ENCODE assay signal across 29 cellular contexts in the genomic region with DNA sequence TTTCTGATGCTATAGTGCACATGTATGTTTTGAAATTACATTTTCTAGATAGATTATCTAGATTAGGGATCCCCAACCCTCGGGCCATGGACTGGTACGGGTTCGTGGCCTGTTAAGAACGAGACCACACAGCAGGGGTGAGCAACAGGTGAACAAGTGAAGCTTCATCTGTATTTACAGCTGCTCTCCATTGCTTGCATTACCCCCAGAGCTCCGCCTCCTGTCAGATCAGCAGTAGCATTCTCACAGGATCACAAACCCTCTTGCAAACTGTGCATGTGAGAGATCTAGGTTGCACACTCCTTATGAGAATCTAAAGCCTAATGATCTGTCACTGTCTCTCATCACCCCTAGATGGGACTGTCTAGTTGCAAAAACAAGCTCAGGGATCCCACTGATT.
"Had no signal": no experiment of that assay in that cellular context is flagged by ENCODE, and none has a peak within 500 bp of the region (broad histone marks: within the 10 kb centered on the region; RNA-seq: fewer than 3 reads in every experiment).

No MANE protein-coding gene starts in this region.

- H3K36me3 ChIP-seq: gastrocnemius medialis, lower lobe of right lung, pancreas, prostate gland, thoracic aorta had no signal

- H3K9me3 ChIP-seq: gastrocnemius medialis, left lung, lower lobe of right lung, pancreas, prostate gland, thoracic aorta had no signal

- FAIRE-seq: bronchial epithelial cell, colon, islet of Langerhans, urothelium cell line had no signal

- DNase-seq: activated B cell treated with CpG ODN at 0.5 μM for 24 hours; activated naive CD4-positive, alpha-beta T cell; activated T-cell treated with anti-CD3 and anti-CD28 coated beads for 4 hours; activated T-cell treated with anti-CD3 and anti-CD28 coated beads, Interleukin-2, amount 50 U/mL, for 72 hours; anterior cingulate cortex; dermis blood vessel endothelial cell; effector CD8-positive, alpha-beta T cell; gastrocnemius medialis; glutamatergic neuron; left lung; lower lobe of right lung; mesenchymal stem cell; naive thymus-derived CD8-positive, alpha-beta T cell; nucleus accumbens; pancreas; retina; stimulated activated CD4-positive, alpha-beta T cell treated with anti-CD3 and anti-CD28 coated beads, Interleukin-12 subunit alpha, Interleukin-12 subunit beta, amount 100 ng/mL, for 4 hours; stimulated activated CD4-positive, alpha-beta T cell treated with anti-CD3 and anti-CD28 coated beads, Interleukin-4, amount 100 ng/mL, for 1 hour; stimulated activated naive CD8-positive, alpha-beta T cell treated with anti-CD3 and anti-CD28 coated beads, Interleukin-15, Interleukin-2, amounts not matched to agents 100 U/mL and 50 U/mL, for 24 hours; T-helper 9 cell; trophoblast cell had no signal

- H3K27ac ChIP-seq: gastrocnemius medialis, left lung, lower lobe of right lung, pancreas, prostate gland, skin epidermis, thoracic aorta had no signal

- H3K4me3 ChIP-seq: gastrocnemius medialis, left lung, lower lobe of right lung, pancreas, prostate gland, skin epidermis, thoracic aorta had no signal

- H3K27me3 ChIP-seq: gastrocnemius medialis, left lung, pancreas had no signal

- ATAC-seq: activated T-cell treated with anti-CD3 and anti-CD28 coated beads, Interleukin-2, amount 50 U/mL, for 72 hours; gastrocnemius medialis; left lung; lower lobe of right lung; naive thymus-derived CD8-positive, alpha-beta T cell; pancreas; sciatic nerve; stimulated activated naive CD8-positive, alpha-beta T cell treated with anti-CD3 and anti-CD28 coated beads, Interleukin-15, Interleukin-2, amounts not matched to agents 100 U/mL and 50 U/mL, for 24 hours had no signal

- H3K4me1 ChIP-seq: left lung, lower lobe of right lung, pancreas, prostate gland had no signal
